ENCODE assay signal across 20 cellular contexts in genomic region chr3:115330406-115330805, GRCh38.
DNase-seq lines count a peak whose midpoint lies in the region; FAIRE-seq and TF ChIP-seq lines count a peak whose summit lies in the region.
"Had no signal": no experiment of that assay in that cellular context is flagged by ENCODE, and none has a peak within 500 bp of the region (broad histone marks: within the 10 kb centered on the region; RNA-seq: fewer than 3 reads in every experiment).

No MANE protein-coding gene starts in this region.

- H3K36me3 ChIP-seq in endothelial cell of umbilical vein (ENCODE audit: control insufficient read depth in 2 of 2, extremely low read depth in 1 of 2, insufficient read depth in 2 of 2, low read length in 2 of 2) = no peaks in the 10 kb centered on the region
- H3K36me3 ChIP-seq in WERI-Rb-1 = no peaks in the 10 kb centered on the region
- H3K36me3 ChIP-seq: BLaER1 treated with 17β-estradiol and CSF1 and Interleukin-3, amounts not matched to agents 10 nM and 100 nM; SJCRH30 had no signal

- TF ChIP-seq CTCF in Calu3 (IDR thresholded peaks at IDR 0.05; ENCODE audit: unreplicated experiment) = no peak
- TF ChIP-seq CTCF in endothelial cell of umbilical vein (IDR thresholded peaks at IDR 0.05; ENCODE audit: extremely low read depth in 1 of 2, insufficient read depth in 1 of 2, low read depth in 1 of 2, low read length in 2 of 2) = no peak
- TF ChIP-seq CTCF in WERI-Rb-1 (IDR thresholded peaks at IDR 0.05; ENCODE audit: low read depth, low read length) = no peak

- H3K27me3 ChIP-seq in endothelial cell of umbilical vein (ENCODE audit: control insufficient read depth in 2 of 2, insufficient read depth in 2 of 2, low read length in 2 of 2) (no peaks in the 10 kb centered on the region), WERI-Rb-1 (ENCODE audit: insufficient read depth, low read depth, severe bottlenecking) (no peaks in the 10 kb centered on the region)
- H3K27me3 ChIP-seq: BLaER1 treated with 17β-estradiol and CSF1 and Interleukin-3, amounts not matched to agents 10 nM and 100 nM; SJCRH30 had no signal

- H3K4me1 ChIP-seq in endothelial cell of umbilical vein (ENCODE audit: control insufficient read depth, extremely low read depth, insufficient read depth, low read length) = peaks cover 6% of the 10 kb centered on the region
- H3K4me1 ChIP-seq: SJCRH30 had no signal

- no peaks in the 10 kb centered on the region for H3K9me1 ChIP-seq in endothelial cell of umbilical vein (replicated peaks; ENCODE audit: control insufficient read depth, extremely low read depth, insufficient read depth, low read length)

- no peak overlapping the region for H3K4me3 Mint-ChIP-seq in Calu3 (ENCODE audit: low read depth, unreplicated experiment)
- H3K4me3 Mint-ChIP-seq: activated CD8-positive, alpha-beta T cell treated with anti-CD3 and anti-CD28 coated beads, Interleukin-2, amount 10 ng/mL, durations not matched to agents 7 days and 5 days; stimulated activated memory B cell treated with anti-CD40 and anti-IgM and Interleukin-4, amounts not matched to agents 10 μg/mL and 1 μg/mL and 100 μg/mL, for 72 hours had no signal

- H3K9me3 Mint-ChIP-seq in Calu3 (ENCODE audit: low read depth, unreplicated experiment) = no peaks in the 10 kb centered on the region
- H3K9me3 Mint-ChIP-seq: stimulated activated memory B cell treated with anti-CD40 and anti-IgM and Interleukin-4, amounts not matched to agents 10 μg/mL and 1 μg/mL and 100 μg/mL, for 72 hours had no signal

- H3K27ac ChIP-seq in endothelial cell of umbilical vein (ENCODE audit: insufficient read depth, low read depth, low read length) = no peak overlapping the region
- no peak overlapping the region for H3K27ac ChIP-seq in WERI-Rb-1
- H3K27ac ChIP-seq: BLaER1 treated with 17β-estradiol and CSF1 and Interleukin-3, amounts not matched to agents 10 nM and 100 nM; SJCRH30 had no signal

- FAIRE-seq in endothelial cell of umbilical vein (lab: Jason Lieb, UNC) (peak; percentile 86), GM12892 (lab: Jason Lieb, UNC) (no peak)
- FAIRE-seq: G401.6, HepG2, TTC549 had no signal

- H3K4me2 ChIP-seq in endothelial cell of umbilical vein (ENCODE audit: insufficient read depth, low read length) = no peak overlapping the region

- TF ChIP-seq POLR2A in endothelial cell of umbilical vein (IDR thresholded peaks at IDR 0.05; ENCODE audit: low read depth, low read length) (no peak), GM12892 (IDR thresholded peaks at IDR 0.05; ENCODE audit: low read depth, low read length) (no peak)

- no peaks in the 10 kb centered on the region for H3K4me1 Mint-ChIP-seq in Calu3 (ENCODE audit: low read depth, unreplicated experiment)
- H3K4me1 Mint-ChIP-seq: stimulated activated memory B cell treated with anti-CD40 and anti-IgM and Interleukin-4, amounts not matched to agents 10 μg/mL and 1 μg/mL and 100 μg/mL, for 72 hours had no signal

- POLR2A ChIA-PET in endothelial cell of umbilical vein (lab: Charles Lee) = no interaction called here

- H3K27ac Mint-ChIP-seq in Calu3 (ENCODE audit: unreplicated experiment) = no peak overlapping the region
- H3K27ac Mint-ChIP-seq: activated CD8-positive, alpha-beta T cell treated with anti-CD3 and anti-CD28 coated beads, Interleukin-2, amount 10 ng/mL, durations not matched to agents 7 days and 5 days; stimulated activated memory B cell treated with anti-CD40 and anti-IgM and Interleukin-4, amounts not matched to agents 10 μg/mL and 1 μg/mL and 100 μg/mL, for 72 hours had no signal

- H2AFZ ChIP-seq in endothelial cell of umbilical vein (ENCODE audit: low read depth, low read length) = no peak overlapping the region

- H3K36me3 Mint-ChIP-seq in Calu3 (ENCODE audit: insufficient read depth, unreplicated experiment) = no peaks in the 10 kb centered on the region
- H3K36me3 Mint-ChIP-seq: stimulated activated memory B cell treated with anti-CD40 and anti-IgM and Interleukin-4, amounts not matched to agents 10 μg/mL and 1 μg/mL and 100 μg/mL, for 72 hours had no signal

- H3K9ac ChIP-seq in endothelial cell of umbilical vein (replicated peaks; ENCODE audit: extremely low read depth, insufficient read depth, low read length) = no peak overlapping the region
- H3K9ac ChIP-seq: BLaER1 treated with 17β-estradiol and CSF1 and Interleukin-3, amounts not matched to agents 10 nM and 100 nM had no signal

- intact Hi-C loops in Calu3 (cut with micrococcal nuclease; ENCODE audit: unreplicated experiment) (no loop called here), endothelial cell of umbilical vein (cut with micrococcal nuclease) (no loop called here)

- H3K9me3 ChIP-seq in endothelial cell of umbilical vein (replicated peaks; ENCODE audit: control insufficient read depth, insufficient read depth, low read length) (no peaks in the 10 kb centered on the region), WERI-Rb-1 (ENCODE audit: severe bottlenecking) (no peaks in the 10 kb centered on the region)
- H3K9me3 ChIP-seq: BLaER1 treated with 17β-estradiol and CSF1 and Interleukin-3, amounts not matched to agents 10 nM and 100 nM; mucosa of descending colon; SJCRH30 had no signal

- H3K27me3 Mint-ChIP-seq in Calu3 (ENCODE audit: unreplicated experiment) = no peaks in the 10 kb centered on the region

- dilution Hi-C loops in endothelial cell of umbilical vein (cut with MboI; ENCODE audit: extremely low pct_ligation_motif_present, low sequenced_read_pairs) = no loop called here

- CTCF ChIA-PET in Calu3 (lab: Charles Lee) (interaction anchor here (1.1 kb wide), 1 partner anchor 12 kb away, joined by 4 read pairs; no protein-coding TSS in a partner anchor), endothelial cell of umbilical vein (lab: Charles Lee) (no interaction called here)

- H3K79me2 ChIP-seq in endothelial cell of umbilical vein (ENCODE audit: control insufficient read depth, insufficient read depth, low read length) = no peaks in the 10 kb centered on the region

- H4K20me1 ChIP-seq in endothelial cell of umbilical vein (replicated peaks; ENCODE audit: control insufficient read depth, extremely low read depth, insufficient read depth, low read length) = no peaks in the 10 kb centered on the region
- H4K20me1 ChIP-seq: BLaER1 treated with 17β-estradiol and CSF1 and Interleukin-3, amounts not matched to agents 10 nM and 100 nM had no signal

- H3K4me3 ChIP-seq in endothelial cell of umbilical vein (replicated peaks in 1 of 3; ENCODE audit: insufficient read depth in 1 of 3, low read depth in 1 of 3, low read length in 3 of 3) = no peak overlapping the region
- no peak overlapping the region for H3K4me3 ChIP-seq in WERI-Rb-1 (ENCODE audit: low read depth, low read length)
- H3K4me3 ChIP-seq: BLaER1 treated with 17β-estradiol and CSF1 and Interleukin-3, amounts not matched to agents 10 nM and 100 nM; mucosa of descending colon; SJCRH30 had no signal

- DNase-seq in Calu3 (peak; percentile 4), NCI-H69 (lab: John Stamatoyannopoulos, UW) (peak; percentile 51), endothelial cell of umbilical vein (ENCODE audit: low read depth, low spot score) (peak; percentile 78), myocyte (ENCODE audit: low read depth) (peak; percentile 59), islet precursor cell (no peak), GM12892 (ENCODE audit: insufficient read length) (no peak), DMS 273 (lab: John Stamatoyannopoulos, UW; ENCODE audit: unreplicated experiment) (no peak), WERI-Rb-1 (no peak)
- DNase-seq: activated CD8-positive, alpha-beta T cell treated with anti-CD3 and anti-CD28 coated beads, Interleukin-2, amount 10 ng/mL, durations not matched to agents 7 days and 5 days; activated effector memory CD4-positive, alpha-beta T cell treated with Interleukin-2 at 50 U/mL for 16 hours; central memory CD4-positive, alpha-beta T cell; erythroblast; mucosa of descending colon; SJCRH30; stimulated activated CD4-positive, alpha-beta T cell treated with anti-CD3 and anti-CD28 coated beads, Interleukin-4, amount 100 ng/mL, for 24 hours had no signal

- no TSS peak for BruUV-seq in Calu3 (replicated peaks; lab: Mats Ljungman, UMichigan)
- BruUV-seq in endothelial cell of umbilical vein (replicated peaks; lab: Mats Ljungman, UMichigan) = no TSS peak

TF ChIP-seq in endothelial cell of umbilical vein, 7 proteins besides CTCF, POLR2A, EP300 and RAD21:
- TF ChIP-seq MYC (IDR thresholded peaks at IDR 0.05; ENCODE audit: low read depth, low read length) = no peak
- TF ChIP-seq FOS (IDR thresholded peaks at IDR 0.05; ENCODE audit: borderline replicate concordance, insufficient read depth, low read length) = peak; percentile 38

Comparison
In these comparisons a context has a peak if more than half of its experiments do, and no peak if none do; other contexts are left out.
1. DNase-seq: peak in Calu3 (single experiment), NCI-H69 (single experiment), endothelial cell of umbilical vein (single experiment) and myocyte (single experiment); none in islet precursor cell (single experiment), GM12892 (single experiment), DMS 273 (single experiment) and WERI-Rb-1 (single experiment).